Comparison of ENCODE assay signal across 8 cellular contexts in the genomic region with DNA sequence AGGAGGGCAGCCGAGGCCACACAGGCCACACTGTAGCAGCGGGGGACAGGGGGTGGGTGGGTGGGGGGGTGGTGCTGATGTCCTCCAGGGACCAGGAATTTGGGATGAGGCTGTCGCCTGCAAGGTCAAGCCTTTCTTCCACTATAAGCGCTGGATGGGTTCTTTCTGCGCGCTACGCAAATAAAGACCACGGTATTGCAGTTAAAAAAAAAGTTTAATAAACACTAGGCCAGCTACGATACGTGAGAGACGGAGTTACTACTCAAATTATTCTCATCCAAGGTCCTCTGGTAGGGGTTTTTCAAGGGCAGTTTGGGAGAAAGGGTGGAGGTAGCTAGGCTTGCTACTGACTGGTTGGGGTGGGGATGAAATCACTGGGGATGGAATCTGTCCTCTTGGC. TPM values are rescaled to one million over a fixed set of nuclear protein-coding genes. Genes with fewer than 3 reads are reported as not detected.
DNase-seq lines count a peak whose midpoint lies in the region; ATAC-seq and TF ChIP-seq lines count a peak whose summit lies in the region.

No MANE protein-coding gene starts in this region.

- H3K9me3 ChIP-seq in PC-3 (ENCODE audit: low read length): no peaks in the 10 kb centered on the region
- H3K9me3 ChIP-seq in sigmoid colon: no peaks in the 10 kb centered on the region

- peaks cover 14% of the 10 kb centered on the region for H3K36me3 ChIP-seq in PC-3 (ENCODE audit: low read depth, low read length)
- H3K36me3 ChIP-seq in sigmoid colon: no peaks in the 10 kb centered on the region

- no peaks in the 10 kb centered on the region for H3K9me2 ChIP-seq in PC-3 (replicated peaks; ENCODE audit: low read length)

- H3K4me2 ChIP-seq in PC-3 (ENCODE audit: low read length): peak overlapping the region; percentile 93

- intact Hi-C loops in PC-3 (cut with micrococcal nuclease): loop anchor here (2.0 kb wide), 1 partner anchor 146 kb away; the partner anchor contains the start of gene ZNF443
- intact Hi-C loops in sigmoid colon (cut with DNase I): loop anchor here (2.0 to 10.0 kb wide), 3 partner anchors 38 to 100 kb away; partner anchors contain the start of genes ZNF442 and ZNF563
- intact Hi-C loops in sciatic nerve (cut with DNase I): no loop called here

- CTCF ChIA-PET in PC-3 (lab: Charles Lee): no interaction called here

- no TSS peak for BruUV-seq in PC-3 (replicated peaks; lab: Mats Ljungman, UMichigan)

- H3K4me1 ChIP-seq in PC-3 (ENCODE audit: insufficient read depth, low read length) (peaks cover 6% of the 10 kb centered on the region), sigmoid colon (peaks cover 0 to 38% (median 16%) of the 10 kb centered on the region in 4 donors)

- POLR2A ChIA-PET in PC-3 (lab: Charles Lee; ENCODE audit: unreplicated experiment): interaction anchor here (0.6 kb wide), 1 partner anchor 258 kb away, joined by 3 read pairs; no protein-coding TSS in a partner anchor

- DNase-seq in PC-3 (no peak), fibroblast of mammary gland (ENCODE audit: low read depth) (no peak), sigmoid colon (no peak), HuH-7.5 (ENCODE audit: low spot score) (no peak), ecto neural progenitor cell (ENCODE audit: low spot score) (no peak), sciatic nerve (ENCODE audit: low spot score) (no peak), D341Med (ENCODE audit: low spot score) (no peak)

- 48 to 53% methylated on average over 11 of the region's 11 CpGs for WGBS in sigmoid colon, 2 donors

- peak overlapping the region; percentile 76; the same call in 1 of the 2 replicates for H3K9ac ChIP-seq in PC-3 (ENCODE audit: low read length)

- H2AFZ ChIP-seq in PC-3 (ENCODE audit: low read length): peak overlapping the region; percentile 92; the same call in 1 of the 2 replicates

- H3K79me2 ChIP-seq in PC-3 (ENCODE audit: low read length): peaks cover 40% of the 10 kb centered on the region

- peak; percentile 10 for ATAC-seq in GM18870 (IDR thresholded peaks at IDR 0.05; ENCODE audit: unreplicated experiment)
- no peak for ATAC-seq in PC-3
- no peak for ATAC-seq in sciatic nerve

- no peaks in the 10 kb centered on the region for H4K20me1 ChIP-seq in PC-3 (ENCODE audit: low read length)

- H3F3A ChIP-seq in PC-3 (ENCODE audit: low read length, unreplicated experiment): no peaks in the 10 kb centered on the region

- TF ChIP-seq EP300 in sigmoid colon (IDR thresholded peaks at IDR 0.05): no peak

- H3K27ac ChIP-seq in PC-3 (ENCODE audit: low read length): no peak overlapping the region
- peak overlapping the region; percentile 94 to 98 (median 95) for H3K27ac ChIP-seq in sigmoid colon

- TF ChIP-seq POLR2A in sigmoid colon (IDR thresholded peaks at IDR 0.05): no peak

- H3K4me3 ChIP-seq in PC-3 (ENCODE audit: low read length) (peak overlapping the region; percentile 99), fibroblast of mammary gland (ENCODE audit: control insufficient read depth, low read depth, low read length) (peak overlapping the region; percentile 94), sigmoid colon (peak overlapping the region; percentile 89 to 99 (median 93))

- H3K27me3 ChIP-seq in PC-3 (ENCODE audit: low read length): no peaks in the 10 kb centered on the region
- no peaks in the 10 kb centered on the region for H3K27me3 ChIP-seq in sigmoid colon

- TF ChIP-seq CTCF in PC-3 (conservative IDR thresholded peaks at IDR 0.05; ENCODE audit: low read depth, low read length) (no peak), fibroblast of mammary gland (conservative IDR thresholded peaks at IDR 0.05; ENCODE audit: control insufficient read depth, insufficient read depth, low read depth, low read length) (no peak), sigmoid colon (IDR thresholded peaks at IDR 0.05) (no peak)

RNA-seq across cellular contexts. Expression of gene ZNF44, which starts 0.5 kb away (rescaled TPM):
- total RNA-seq in PC-3 (2014; rRNA removed): 3.0 and 8.2 TPM in 2 replicates
- total RNA-seq in sigmoid colon: 10 to 100 TPM in 2 of 4 donors, 1 to 10 TPM in 2; 6.4 to 16.3 (median 11.2) TPM
- 10 to 100 TPM in 1 of 3 donors, 1 to 10 TPM in 2; 7.2 to 12.3 (median 7.9) TPM for polyA plus RNA-seq in sigmoid colon
- 17.5 TPM for total RNA-seq in sciatic nerve

RNA-seq across cellular contexts. Expression of gene ZNF563, which starts 38.2 kb away (rescaled TPM):
- total RNA-seq in PC-3 (2014; rRNA removed) (1.1 and 2.1 TPM in 2 replicates), sigmoid colon (1 to 10 TPM; 2.5 to 6.6 (median 4.3) TPM), sciatic nerve (6.0 TPM)
- 1 to 10 TPM; 1.8 to 2.5 (median 2.1) TPM for polyA plus RNA-seq in sigmoid colon
